10 cellular contexts compared by ENCODE assay signal in the genomic region with DNA sequence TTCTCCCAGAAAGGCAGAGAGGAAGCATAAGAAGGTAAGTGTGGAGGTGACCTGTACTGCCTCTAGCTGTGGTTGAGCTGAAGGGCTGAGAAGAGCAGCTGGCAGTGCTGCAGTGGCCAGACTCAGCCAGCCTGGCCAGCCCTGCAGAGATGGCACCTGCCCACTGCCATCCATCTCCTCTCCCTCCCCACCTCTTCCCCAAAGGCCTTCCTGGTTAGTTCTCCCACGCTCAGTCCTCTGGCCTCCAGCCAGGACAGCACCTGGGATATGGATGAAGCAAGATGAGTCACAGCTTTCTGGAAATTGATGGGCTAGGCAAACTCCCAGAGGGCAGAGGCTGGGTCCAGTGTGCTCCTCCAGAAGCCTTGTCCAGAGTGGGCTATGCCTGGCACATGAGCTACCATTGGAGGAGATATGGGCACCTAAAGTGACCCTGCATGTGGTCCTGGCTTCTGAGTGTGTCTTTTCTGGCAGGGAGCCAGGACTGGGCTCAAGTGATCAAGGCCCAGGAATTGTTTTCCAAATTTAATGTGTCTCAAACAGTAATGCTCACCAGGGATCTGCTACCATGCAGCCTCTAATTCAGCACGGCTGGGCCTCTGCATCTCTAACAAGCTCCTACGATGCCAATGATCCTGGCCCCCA.
DNase-seq lines count a peak whose midpoint lies in the region; ATAC-seq and TF ChIP-seq lines count a peak whose summit lies in the region.
"Had no signal": no experiment of that assay in that cellular context is flagged by ENCODE, and none has a peak within 500 bp of the region (broad histone marks: within the 10 kb centered on the region; RNA-seq: fewer than 3 reads in every experiment).

No MANE protein-coding gene starts in this region.

- BruUV-seq in Panc1 (replicated peaks; lab: Mats Ljungman, UMichigan), result no TSS peak

- TF ChIP-seq EP300 in SK-N-SH (IDR thresholded peaks at IDR 0.05; ENCODE audit: borderline replicate concordance in 1 of 2, low read depth in 1 of 2, low read length in 1 of 2), result no peak; a peak in 1 of 4 replicates
- TF ChIP-seq EP300 in transverse colon (IDR thresholded peaks at IDR 0.05; ENCODE audit: low read depth), result no peak

- CTCF ChIA-PET in SK-N-SH (lab: Yijun Ruan, JAX), result interaction anchor here (0.5 to 1.5 kb wide), 5 partner anchors 9 to 377 kb away, joined by 3 to 5 read pairs (median 3); no protein-coding TSS in a partner anchor
- CTCF ChIA-PET in Panc1 (lab: Charles Lee), result no interaction called here

- ATAC-seq in SK-N-SH treated with all-trans-retinoic acid at 6 μM for 48 hours (no peak; the same call in 2 of the 3 replicates), Panc1 (peak; percentile 43), foreskin keratinocyte (peak; percentile 78), gastrocnemius medialis (no peak)

- H4K20me1 ChIP-seq in SK-N-SH (ENCODE audit: insufficient read depth), result no peaks in the 10 kb centered on the region

- H3K27me3 ChIP-seq in SK-N-SH (ENCODE audit: insufficient read depth), result no peaks in the 10 kb centered on the region
- H3K27me3 ChIP-seq in Panc1 (ENCODE audit: control insufficient read depth, insufficient read depth, low read length), result no peaks in the 10 kb centered on the region
- no peaks in the 10 kb centered on the region for H3K27me3 ChIP-seq in foreskin keratinocyte
- no peaks in the 10 kb centered on the region for H3K27me3 ChIP-seq in transverse colon
- H3K27me3 ChIP-seq in gastrocnemius medialis, result no peaks in the 10 kb centered on the region

- H3K9me2 ChIP-seq in SK-N-SH, result no peaks in the 10 kb centered on the region

- 50% methylated on average over 3 of the region's 3 CpGs for WGBS in SK-N-SH (ENCODE audit: low lambda C conversion rate)
- WGBS in transverse colon (ENCODE audit: low coverage in 1 of 2), 2 donors, result 72% methylated on average over 3 of the region's 3 CpGs; no CpG with 5 or more reads in 1 of the 2 donors

- H3K4me3 ChIP-seq in SK-N-SH (ENCODE audit: low read depth in 2 of 2, low read length in 1 of 2) (no peak overlapping the region), Panc1 (ENCODE audit: low read depth in 2 of 2, low read length in 2 of 2) (no peak overlapping the region), transverse colon (no peak overlapping the region), gastrocnemius medialis (no peak overlapping the region)

- peaks cover 0 to 29% of the 10 kb centered on the region in 2 experiments; a peak in 1 of 4 replicates for H3K4me1 ChIP-seq in SK-N-SH (ENCODE audit: control insufficient read depth in 1 of 2, insufficient read depth in 2 of 2, low read depth in 1 of 2, low read length in 1 of 2)
- H3K4me1 ChIP-seq in Panc1 (ENCODE audit: control insufficient read depth, insufficient read depth, low read length), result no peaks in the 10 kb centered on the region
- H3K4me1 ChIP-seq in foreskin keratinocyte, result peaks cover 36% of the 10 kb centered on the region
- peaks cover 0 to 9% (median 0%) of the 10 kb centered on the region in 4 donors for H3K4me1 ChIP-seq in transverse colon
- no peaks in the 10 kb centered on the region for H3K4me1 ChIP-seq in gastrocnemius medialis

- TF ChIP-seq CTCF in SK-N-SH (IDR thresholded peaks at IDR 0.05), result no peak
- no peak for TF ChIP-seq CTCF in Panc1 (IDR thresholded peaks at IDR 0.05)
- peak; percentile 15 for TF ChIP-seq CTCF in foreskin keratinocyte (conservative IDR thresholded peaks at IDR 0.05)
- no peak for TF ChIP-seq CTCF in transverse colon (IDR thresholded peaks at IDR 0.05)
- TF ChIP-seq CTCF in gastrocnemius medialis (IDR thresholded peaks at IDR 0.05 in 4 of 5, conservative IDR thresholded peaks at IDR 0.05 in 1 of 5), result no peak

- POLR2A ChIA-PET in SK-N-SH (lab: Yijun Ruan, JAX) (interaction anchor here (0.9 to 1.2 kb wide), 3 partner anchors 81 to 244 kb away, joined by 3 to 4 read pairs (median 3); a partner anchor contains a TSS), Panc1 (lab: Charles Lee) (no interaction called here)

- no peak overlapping the region for H3K4me2 ChIP-seq in SK-N-SH

- intact Hi-C loops in Panc1 (cut with micrococcal nuclease; ENCODE audit: unreplicated experiment) (no loop called here), transverse colon (cut with DNase I; ENCODE audit: low total_unique reads) (no loop called here), gastrocnemius medialis (cut with DNase I; ENCODE audit: low total_unique reads) (no loop called here)

- no peak for TF ChIP-seq RAD21 in SK-N-SH (IDR thresholded peaks at IDR 0.05; ENCODE audit: low read length)

- H2AFZ ChIP-seq in SK-N-SH (ENCODE audit: low read depth), result no peak overlapping the region

- in situ Hi-C loops in Panc1 (cut with HindIII; ENCODE audit: low pct_unique_long_range_greater_than_20kb, low sequenced_read_pairs), result no loop called here
- in situ Hi-C loops in transverse colon (cut with MboI; ENCODE audit: low pct_ligation_motif_present in 1 of 4, low pct_unique_long_range_greater_than_20kb in 1 of 4, low sequenced_read_pairs in 3 of 4), result no loop called here
- in situ Hi-C loops in gastrocnemius medialis (cut with MboI; ENCODE audit: low sequenced_read_pairs in 4 of 4), result no loop called here

- H3K27ac ChIP-seq in SK-N-SH (ENCODE audit: low read depth in 2 of 2, low read length in 1 of 2) (peak overlapping the region in 1 of 2 experiments; percentile 19; a peak in 1 of 4 replicates), Panc1 (ENCODE audit: low read length) (no peak overlapping the region), foreskin keratinocyte (peak overlapping the region; percentile 8), transverse colon (no peak overlapping the region), gastrocnemius medialis (no peak overlapping the region)

- no peaks in the 10 kb centered on the region for H3K36me3 ChIP-seq in SK-N-SH (replicated peaks in 1 of 2; ENCODE audit: control insufficient read depth in 1 of 2, insufficient read depth in 2 of 2, low read length in 1 of 2)
- no peaks in the 10 kb centered on the region for H3K36me3 ChIP-seq in Panc1 (ENCODE audit: control insufficient read depth, insufficient read depth, low read length)
- no peaks in the 10 kb centered on the region for H3K36me3 ChIP-seq in transverse colon
- H3K36me3 ChIP-seq in gastrocnemius medialis, result no peaks in the 10 kb centered on the region

- no peaks in the 10 kb centered on the region for H3F3A ChIP-seq in SK-N-SH (replicated peaks; ENCODE audit: insufficient read depth)

- no peak overlapping the region for H3K9ac ChIP-seq in SK-N-SH

- H3K9me3 ChIP-seq in SK-N-SH, result no peaks in the 10 kb centered on the region
- no peaks in the 10 kb centered on the region for H3K9me3 ChIP-seq in Panc1 (ENCODE audit: control insufficient read depth, insufficient read depth, low read depth, low read length)
- H3K9me3 ChIP-seq in transverse colon, result no peaks in the 10 kb centered on the region
- H3K9me3 ChIP-seq in gastrocnemius medialis, result no peaks in the 10 kb centered on the region

- H3K79me2 ChIP-seq in SK-N-SH (ENCODE audit: insufficient read depth), result no peaks in the 10 kb centered on the region

- DNase-seq in SK-N-SH (peak; percentile 51), Panc1 (ENCODE audit: low read depth, low spot score) (no peak), foreskin keratinocyte (peak; percentile 92 to 95), transverse colon (peak; percentile 67), occipital lobe (lab: John Stamatoyannopoulos, UW) (no peak), globus pallidus (ENCODE audit: low spot score) (no peak), gastrocnemius medialis (no peak)
- DNase-seq: amygdala, SW 1271 had no signal

- TF ChIP-seq POLR2A in transverse colon (IDR thresholded peaks at IDR 0.05) (no peak), gastrocnemius medialis (IDR thresholded peaks at IDR 0.05) (no peak)

TF ChIP-seq in SK-N-SH, 30 proteins besides CTCF, POLR2A, EP300 and RAD21 (continues in another document):
- TF ChIP-seq NFIC (IDR thresholded peaks at IDR 0.05; ENCODE audit: borderline replicate concordance) (no peak), RXRA (IDR thresholded peaks at IDR 0.05; ENCODE audit: borderline replicate concordance, low read depth) (no peak)
- TF ChIP-seq, protein P1, sequence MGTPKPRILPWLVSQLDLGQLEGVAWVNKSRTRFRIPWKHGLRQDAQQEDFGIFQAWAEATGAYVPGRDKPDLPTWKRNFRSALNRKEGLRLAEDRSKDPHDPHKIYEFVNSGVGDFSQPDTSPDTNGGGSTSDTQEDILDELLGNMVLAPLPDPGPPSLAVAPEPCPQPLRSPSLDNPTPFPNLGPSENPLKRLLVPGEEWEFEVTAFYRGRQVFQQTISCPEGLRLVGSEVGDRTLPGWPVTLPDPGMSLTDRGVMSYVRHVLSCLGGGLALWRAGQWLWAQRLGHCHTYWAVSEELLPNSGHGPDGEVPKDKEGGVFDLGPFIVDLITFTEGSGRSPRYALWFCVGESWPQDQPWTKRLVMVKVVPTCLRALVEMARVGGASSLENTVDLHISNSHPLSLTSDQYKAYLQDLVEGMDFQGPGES (IDR thresholded peaks at IDR 0.05; ENCODE audit: low read depth, low read length), result no peak

TF ChIP-seq in SK-N-SH treated with all-trans-retinoic acid at 6 μM for 48 hours, 23 proteins besides CTCF, POLR2A, EP300 and RAD21 (continues in another document):
- TF ChIP-seq GLIS3 (CRISPR knock-in tag; IDR thresholded peaks at IDR 0.05), result no peak
- no peak for TF ChIP-seq ZNF565 (CRISPR knock-in tag; conservative IDR thresholded peaks at IDR 0.05; ENCODE audit: low read depth)
- TF ChIP-seq, protein P2, sequence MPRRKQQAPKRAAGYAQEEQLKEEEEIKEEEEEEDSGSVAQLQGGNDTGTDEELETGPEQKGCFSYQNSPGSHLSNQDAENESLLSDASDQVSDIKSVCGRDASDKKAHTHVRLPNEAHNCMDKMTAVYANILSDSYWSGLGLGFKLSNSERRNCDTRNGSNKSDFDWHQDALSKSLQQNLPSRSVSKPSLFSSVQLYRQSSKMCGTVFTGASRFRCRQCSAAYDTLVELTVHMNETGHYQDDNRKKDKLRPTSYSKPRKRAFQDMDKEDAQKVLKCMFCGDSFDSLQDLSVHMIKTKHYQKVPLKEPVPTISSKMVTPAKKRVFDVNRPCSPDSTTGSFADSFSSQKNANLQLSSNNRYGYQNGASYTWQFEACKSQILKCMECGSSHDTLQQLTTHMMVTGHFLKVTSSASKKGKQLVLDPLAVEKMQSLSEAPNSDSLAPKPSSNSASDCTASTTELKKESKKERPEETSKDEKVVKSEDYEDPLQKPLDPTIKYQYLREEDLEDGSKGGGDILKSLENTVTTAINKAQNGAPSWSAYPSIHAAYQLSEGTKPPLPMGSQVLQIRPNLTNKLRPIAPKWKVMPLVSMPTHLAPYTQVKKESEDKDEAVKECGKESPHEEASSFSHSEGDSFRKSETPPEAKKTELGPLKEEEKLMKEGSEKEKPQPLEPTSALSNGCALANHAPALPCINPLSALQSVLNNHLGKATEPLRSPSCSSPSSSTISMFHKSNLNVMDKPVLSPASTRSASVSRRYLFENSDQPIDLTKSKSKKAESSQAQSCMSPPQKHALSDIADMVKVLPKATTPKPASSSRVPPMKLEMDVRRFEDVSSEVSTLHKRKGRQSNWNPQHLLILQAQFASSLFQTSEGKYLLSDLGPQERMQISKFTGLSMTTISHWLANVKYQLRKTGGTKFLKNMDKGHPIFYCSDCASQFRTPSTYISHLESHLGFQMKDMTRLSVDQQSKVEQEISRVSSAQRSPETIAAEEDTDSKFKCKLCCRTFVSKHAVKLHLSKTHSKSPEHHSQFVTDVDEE (CRISPR knock-in tag; IDR thresholded peaks at IDR 0.05), result no peak
- no peak for TF ChIP-seq CSDC2 (CRISPR knock-in tag; IDR thresholded peaks at IDR 0.05)
- TF ChIP-seq OSR1 (CRISPR knock-in tag; IDR thresholded peaks at IDR 0.05), result no peak
- no peak for TF ChIP-seq TCF4 (CRISPR knock-in tag; IDR thresholded peaks at IDR 0.05; ENCODE audit: borderline replicate concordance)

Comparison
In these comparisons a context has a peak if more than half of its experiments do, and no peak if none do; other contexts are left out.
1. DNase-seq: peak in SK-N-SH (single experiment), foreskin keratinocyte (2 of 2) and transverse colon (single experiment); none in Panc1 (single experiment), occipital lobe (single experiment), globus pallidus (single experiment) and gastrocnemius medialis (0 of 2).
2. ATAC-seq: peak in Panc1 (single experiment) and foreskin keratinocyte (single experiment); none in SK-N-SH treated with all-trans-retinoic acid at 6 μM for 48 hours (single experiment) and gastrocnemius medialis (0 of 2).